18 cellular contexts compared by ENCODE assay signal in genomic region chr12:47891356-47891755, GRCh38. TPM values are rescaled to one million over a fixed set of nuclear protein-coding genes. Genes with fewer than 3 reads are reported as not detected.
DNase-seq lines count a peak whose midpoint lies in the region; ATAC-seq and TF ChIP-seq lines count a peak whose summit lies in the region.
"Had no signal": no experiment of that assay in that cellular context is flagged by ENCODE, and none has a peak within 500 bp of the region (broad histone marks: within the 10 kb centered on the region; RNA-seq: fewer than 3 reads in every experiment).

No MANE protein-coding gene starts in this region.

- H3K4me3 ChIP-seq in right atrium auricular region (no peak overlapping the region), Peyer's patch (no peak overlapping the region), fibroblast of the aortic adventitia (ENCODE audit: low read depth, low read length) (no peak overlapping the region), osteoblast (ENCODE audit: insufficient read depth, low read length) (no peak overlapping the region)
- H3K4me3 ChIP-seq: spleen, transverse colon had no signal

- no peaks in the 10 kb centered on the region for H3K9me3 ChIP-seq in right atrium auricular region
- H3K9me3 ChIP-seq in Peyer's patch = no peaks in the 10 kb centered on the region
- H3K9me3 ChIP-seq in osteoblast (ENCODE audit: low read depth, low read length) = no peaks in the 10 kb centered on the region
- H3K9me3 ChIP-seq: spleen, transverse colon had no signal

- H3K36me3 ChIP-seq in right atrium auricular region (no peaks in the 10 kb centered on the region), Peyer's patch (peaks cover 0 to 3% (median 0%) of the 10 kb centered on the region in 3 donors), osteoblast (ENCODE audit: insufficient read depth, low read length) (peaks cover 9% of the 10 kb centered on the region)
- H3K36me3 ChIP-seq: spleen, transverse colon had no signal

- no peak for DNase-seq in left cardiac atrium
- DNase-seq in right atrium auricular region (ENCODE audit: low spot score) = no peak
- no peak for DNase-seq in Peyer's patch
- peak; percentile 51 for DNase-seq in fibroblast of the aortic adventitia (ENCODE audit: low read depth)
- peak; percentile 51 for DNase-seq in stromal cell of bone marrow (ENCODE audit: low read depth)
- no peak for DNase-seq in NCI-H1417 treated with DMSO at 0.1 percent for 48 hours (lab: John Stamatoyannopoulos, UW)
- DNase-seq in osteoblast (ENCODE audit: insufficient read length, low spot score, missing footprints) = no peak
- no peak for DNase-seq in LoVo (ENCODE audit: low spot score)
- DNase-seq: activated CD4-positive, alpha-beta T cell treated with anti-CD3 and anti-CD28 coated beads, Interleukin-2, amount 50 U/mL, for 4 hours; activated gamma-delta T cell; DMS 273 treated with DMSO at 0.1 percent for 48 hours; GDM1; naive B cell; NCI-H2107; NCI-H526 treated with DMSO at 0.1 percent for 48 hours; spleen; transverse colon had no signal

- no peaks in the 10 kb centered on the region for H3K27me3 ChIP-seq in right atrium auricular region
- H3K27me3 ChIP-seq in Peyer's patch = no peaks in the 10 kb centered on the region
- no peaks in the 10 kb centered on the region for H3K27me3 ChIP-seq in osteoblast (ENCODE audit: insufficient read depth, low read length)
- H3K27me3 ChIP-seq: transverse colon had no signal

- H3K4me1 ChIP-seq in right atrium auricular region (no peaks in the 10 kb centered on the region), Peyer's patch (peaks cover 0 to 57% (median 1%) of the 10 kb centered on the region in 4 donors), osteoblast (ENCODE audit: insufficient read depth, low read length) (peaks cover 13% of the 10 kb centered on the region)

- no peak overlapping the region for H2AFZ ChIP-seq in osteoblast (ENCODE audit: low read length)

- H3K27ac ChIP-seq in right atrium auricular region (no peak overlapping the region), Peyer's patch (peak overlapping the region in 3 of 4 donors; percentile 36 to 53 (median 51)), osteoblast (ENCODE audit: low read depth, low read length) (no peak overlapping the region)

- no peak overlapping the region for H3K4me2 ChIP-seq in osteoblast (ENCODE audit: insufficient read depth, low read length)

- no peak for TF ChIP-seq POLR2A in Peyer's patch (IDR thresholded peaks at IDR 0.05)

- peaks cover 53% of the 10 kb centered on the region for H3K79me2 ChIP-seq in osteoblast (ENCODE audit: insufficient read depth, low read length)

- H4K20me1 ChIP-seq in osteoblast (ENCODE audit: insufficient read depth, low read length) = peaks cover 32% of the 10 kb centered on the region

- no peak for TF ChIP-seq CTCF in right atrium auricular region (IDR thresholded peaks at IDR 0.05)
- no peak for TF ChIP-seq CTCF in Peyer's patch (IDR thresholded peaks at IDR 0.05)
- no peak for TF ChIP-seq CTCF in fibroblast of the aortic adventitia (IDR thresholded peaks at IDR 0.05; ENCODE audit: insufficient read depth, low read length)
- no peak for TF ChIP-seq CTCF in osteoblast (IDR thresholded peaks at IDR 0.05; ENCODE audit: extremely low read depth, low read depth, low read length)

- intact Hi-C loops in left cardiac atrium (cut with DNase I) = no loop called here

- ATAC-seq in left cardiac atrium = peak; percentile 20 to 45

RNA-seq across cellular contexts. Expression of gene VDR, which starts 13.4 kb away (rescaled TPM):
- 1 to 10 TPM in 1 of 2 donors, under 1 TPM in 1; 0.74 to 3.1 TPM for total RNA-seq in left cardiac atrium
- 1 to 10 TPM in 1 of 2 donors, under 1 TPM in 1; 0.59 to 2.2 TPM for total RNA-seq in right atrium auricular region
- total RNA-seq in Peyer's patch = 100 to 1,000 TPM in 3 of 4 donors, 10 to 100 TPM in 1; 75.1 to 193 (median 156) TPM
- 5.0 and 12.5 TPM in 2 replicates for total RNA-seq in fibroblast of the aortic adventitia (ENCODE audit: low replicate concordance)
- total RNA-seq in osteoblast = 30.4 and 32.2 TPM in 2 replicates
- total RNA-seq: frontal cortex had no signal

Comparison
In these comparisons a context has a peak if more than half of its experiments do, and no peak if none do; other contexts are left out.
1. DNase-seq: peak in fibroblast of the aortic adventitia (single experiment) and stromal cell of bone marrow (single experiment); none in left cardiac atrium (single experiment), right atrium auricular region (single experiment), Peyer's patch (0 of 3), NCI-H1417 treated with DMSO at 0.1 percent for 48 hours (single experiment), osteoblast (single experiment) and LoVo (single experiment).
2. H3K27ac ChIP-seq: peak in Peyer's patch (3 of 4); none in right atrium auricular region (0 of 2) and osteoblast (single experiment).